ENCODE assay signal across 16 cellular contexts in genomic region chr3:53544357-53544756, GRCh38. TPM values are rescaled to one million over a fixed set of nuclear protein-coding genes. Genes with fewer than 3 reads are reported as not detected.
DNase-seq lines count a peak whose midpoint lies in the region; ATAC-seq and TF ChIP-seq lines count a peak whose summit lies in the region.
"Had no signal": no experiment of that assay in that cellular context is flagged by ENCODE, and none has a peak within 500 bp of the region (broad histone marks: within the 10 kb centered on the region; RNA-seq: fewer than 3 reads in every experiment).

No MANE protein-coding gene starts in this region.

- TF ChIP-seq POLR2A in adrenal gland (IDR thresholded peaks at IDR 0.05): no peak

- no peak for TF ChIP-seq CTCF in adrenal gland (IDR thresholded peaks at IDR 0.05)
- TF ChIP-seq CTCF in foreskin keratinocyte (conservative IDR thresholded peaks at IDR 0.05): no peak

- H3K36me3 Mint-ChIP-seq in naive thymus-derived CD4-positive, alpha-beta T cell: no peaks in the 10 kb centered on the region
- H3K36me3 Mint-ChIP-seq: CD4-positive, alpha-beta memory T cell had no signal

- H3K27me3 Mint-ChIP-seq in naive thymus-derived CD4-positive, alpha-beta T cell: peaks cover 10 to 34% (median 23%) of the 10 kb centered on the region in 5 donors

- peak; percentile 94 for ATAC-seq in foreskin keratinocyte
- no peak for ATAC-seq in naive thymus-derived CD4-positive, alpha-beta T cell
- ATAC-seq: Panc1 had no signal

- no peaks in the 10 kb centered on the region for H3K4me1 Mint-ChIP-seq in naive thymus-derived CD4-positive, alpha-beta T cell

- H3K27ac Mint-ChIP-seq in naive thymus-derived CD4-positive, alpha-beta T cell: no peak overlapping the region
- H3K27ac Mint-ChIP-seq: CD4-positive, alpha-beta memory T cell had no signal

- H3K9me3 ChIP-seq in adrenal gland (replicated peaks in 1 of 3): no peaks in the 10 kb centered on the region
- no peaks in the 10 kb centered on the region for H3K9me3 ChIP-seq in naive thymus-derived CD4-positive, alpha-beta T cell (ENCODE audit: control insufficient read depth in 2 of 3, low read length in 3 of 3)
- H3K9me3 ChIP-seq: BE2C had no signal

- CTCF ChIA-PET in naive thymus-derived CD4-positive, alpha-beta T cell (lab: Charles Lee): no interaction called here

- in situ Hi-C loops in Caki2 (cut with HindIII; ENCODE audit: low pct_unique_long_range_greater_than_20kb, low sequenced_read_pairs): no loop called here

- POLR2A ChIA-PET in naive thymus-derived CD4-positive, alpha-beta T cell (lab: Charles Lee): no interaction called here

- H3K36me3 ChIP-seq in adrenal gland (replicated peaks in 1 of 2): no peaks in the 10 kb centered on the region
- H3K36me3 ChIP-seq in naive thymus-derived CD4-positive, alpha-beta T cell (ENCODE audit: control insufficient read depth in 2 of 3, insufficient read depth in 3 of 3, low read length in 3 of 3): no peaks in the 10 kb centered on the region
- H3K36me3 ChIP-seq: BE2C had no signal

- H3K27me3 ChIP-seq in adrenal gland (no peaks in the 10 kb centered on the region), foreskin keratinocyte (peaks cover 4% of the 10 kb centered on the region)
- no peaks in the 10 kb centered on the region for H3K27me3 ChIP-seq in naive thymus-derived CD4-positive, alpha-beta T cell (ENCODE audit: control insufficient read depth in 2 of 2, insufficient read depth in 2 of 2, low read length in 2 of 2)
- H3K27me3 ChIP-seq: BE2C had no signal

- intact Hi-C loops in adrenal gland (cut with DNase I): no loop called here
- intact Hi-C loops in naive thymus-derived CD4-positive, alpha-beta T cell (cut with micrococcal nuclease): no loop called here

- peak; percentile 1 for DNase-seq in Caki2 (ENCODE audit: low read depth)
- peak; percentile 10 for DNase-seq in ELR (ENCODE audit: low read depth)
- peak in 1 of 7 donors; percentile 26 for DNase-seq in adrenal gland
- peak; percentile 12 to 39 for DNase-seq in foreskin keratinocyte
- DNase-seq in HPDE6-E6E7 (ENCODE audit: extremely low spot score): no peak
- DNase-seq in activated gamma-delta T cell (lab: John Stamatoyannopoulos, UW): no peak
- DNase-seq in naive thymus-derived CD4-positive, alpha-beta T cell: no peak
- DNase-seq: BE2C; CD4-positive, alpha-beta memory T cell; DMS 273 treated with DMSO at 0.1 percent for 48 hours; H7; NCI-H1417; NCI-H2029; NCI-H510A; SHP77 treated with DMSO at 0.1 percent for 48 hours had no signal

- H3K4me3 Mint-ChIP-seq in naive thymus-derived CD4-positive, alpha-beta T cell: no peak overlapping the region
- H3K4me3 Mint-ChIP-seq: CD4-positive, alpha-beta memory T cell had no signal

- no peaks in the 10 kb centered on the region for H3K9me3 Mint-ChIP-seq in naive thymus-derived CD4-positive, alpha-beta T cell

- peaks cover 12 to 41% of the 10 kb centered on the region in 2 donors for H3K4me1 ChIP-seq in adrenal gland (replicated peaks in 1 of 2)
- H3K4me1 ChIP-seq in foreskin keratinocyte: no peaks in the 10 kb centered on the region
- H3K4me1 ChIP-seq in naive thymus-derived CD4-positive, alpha-beta T cell (ENCODE audit: control insufficient read depth in 2 of 2, insufficient read depth in 2 of 2, low read length in 2 of 2): no peaks in the 10 kb centered on the region
- H3K4me1 ChIP-seq: BE2C had no signal

- H3K4me3 ChIP-seq in adrenal gland: no peak overlapping the region
- no peak overlapping the region for H3K4me3 ChIP-seq in naive thymus-derived CD4-positive, alpha-beta T cell (ENCODE audit: low read length)

- H3K27ac ChIP-seq in adrenal gland (peak overlapping the region in 3 of 5 donors; percentile 77 to 87 (median 81)), foreskin keratinocyte (no peak overlapping the region)
- H3K27ac ChIP-seq in naive thymus-derived CD4-positive, alpha-beta T cell (ENCODE audit: low read depth, low read length): no peak overlapping the region

- WGBS in adrenal gland, 4 donors: 73 to 94% (median 91%) methylated on average over 1 to 3 of the region's 3 CpGs

RNA-seq across cellular contexts. Expression of gene CACNA1D, which starts 49.9 kb away (rescaled TPM):
- 0.24 TPM in 1 of 2 replicates, not detected in the other for total RNA-seq in Caki2 (2014; rRNA removed; shearing (Covaris generic); ENCODE audit: low replicate concordance)
- total RNA-seq in adrenal gland: 100 to 1,000 TPM in 1 of 8 donors, 10 to 100 TPM in 7; 37.2 to 111 (median 74.3) TPM
- polyA plus RNA-seq in adrenal gland: 10 to 100 TPM; 25.8 to 60.6 (median 48.3) TPM
- 0.14 and 0.17 TPM in 2 replicates for total RNA-seq in foreskin keratinocyte
- polyA plus RNA-seq in foreskin keratinocyte: not detected in 2 replicates
- total RNA-seq in naive thymus-derived CD4-positive, alpha-beta T cell: 1 to 10 TPM in 1 of 5 experiments, under 1 TPM in 2, not detected in 2; 0.61 to 2.0 (median 0.70) TPM
- not detected for polyA plus RNA-seq in naive thymus-derived CD4-positive, alpha-beta T cell
- total RNA-seq: CD4-positive, alpha-beta memory T cell had no signal

Comparison
In these comparisons a context has a peak if more than half of its experiments do, and no peak if none do; other contexts are left out.
1. DNase-seq: peak in Caki2 (single experiment), ELR (single experiment) and foreskin keratinocyte (2 of 2); none in HPDE6-E6E7 (single experiment), activated gamma-delta T cell (single experiment) and naive thymus-derived CD4-positive, alpha-beta T cell (0 of 9).
2. H3K27ac ChIP-seq: peak in adrenal gland (3 of 5); none in foreskin keratinocyte (single experiment) and naive thymus-derived CD4-positive, alpha-beta T cell (single experiment).
3. RNA of gene CACNA1D, which starts 49.9 kb away (total RNA-seq): 37.2 to 111 TPM in adrenal gland; 0.61 to 2.0 TPM in naive thymus-derived CD4-positive, alpha-beta T cell, 0.24 TPM in Caki2 and 0.14 to 0.17 TPM in foreskin keratinocyte; every median in the first group is over 10 times any median in the second.